Comparison of ENCODE assay signal across 28 cellular contexts in the genomic region with DNA sequence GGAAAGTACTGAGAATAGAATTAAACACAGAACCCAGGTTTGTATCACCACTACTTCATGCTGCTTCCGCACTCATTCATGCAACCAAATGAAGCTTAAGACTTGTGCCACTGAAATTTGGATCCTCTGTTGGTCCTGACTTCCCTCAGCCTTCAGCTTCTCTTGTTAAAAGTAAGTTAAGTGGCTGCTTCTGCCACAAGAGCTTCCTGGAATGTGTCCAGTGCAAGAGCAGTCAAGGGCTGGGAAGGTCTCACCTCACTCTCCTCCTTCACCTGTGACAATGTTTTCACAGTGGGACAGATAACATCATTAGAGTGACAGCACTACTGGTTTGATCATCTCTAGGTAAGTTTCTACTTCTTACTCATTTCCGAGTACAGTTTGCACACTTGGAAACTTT. TPM values are rescaled to one million over a fixed set of nuclear protein-coding genes. Genes with fewer than 3 reads are reported as not detected.
"Had no signal": no experiment of that assay in that cellular context is flagged by ENCODE, and none has a peak within 500 bp of the region (broad histone marks: within the 10 kb centered on the region; RNA-seq: fewer than 3 reads in every experiment).

No MANE protein-coding gene starts in this region.

- H3K27me3 ChIP-seq: colonic mucosa, right atrium auricular region, tibial artery had no signal

- H3K4me3 Mint-ChIP-seq: activated T-cell treated with anti-CD3 and anti-CD28 coated beads, Interleukin-2, amount 50 U/mL, for 72 hours; naive thymus-derived CD8-positive, alpha-beta T cell; neural crest cell; stimulated activated memory B cell treated with anti-CD40 and anti-IgM and Interleukin-4, amounts not matched to agents 10 μg/mL and 1 μg/mL and 100 μg/mL, for 72 hours had no signal

- ATAC-seq: activated naive CD4-positive, alpha-beta T cell treated with anti-CD3 and anti-CD28 coated beads, Interleukin-2, amount 50 U/mL, for 72 hours; activated T-cell treated with anti-CD3 and anti-CD28 coated beads, Interleukin-2, amount 50 U/mL, for 72 hours; heart right ventricle; left lobe of liver; naive thymus-derived CD8-positive, alpha-beta T cell; stimulated activated memory B cell treated with anti-CD40 and anti-IgM and Interleukin-4, amounts not matched to agents 10 μg/mL and 1 μg/mL and 100 μg/mL, for 72 hours had no signal

- H3K9ac ChIP-seq: parathyroid adenoma had no signal

- H3K9me3 ChIP-seq: colonic mucosa, esophagus squamous epithelium, heart right ventricle, right atrium auricular region, stomach, tibial artery had no signal

- H3K4me1 ChIP-seq: colonic mucosa, parathyroid adenoma, stomach had no signal

- H3K4me2 ChIP-seq: smooth muscle cell had no signal

- H3K36me3 Mint-ChIP-seq: naive thymus-derived CD8-positive, alpha-beta T cell; stimulated activated memory B cell treated with anti-CD40 and anti-IgM and Interleukin-4, amounts not matched to agents 10 μg/mL and 1 μg/mL and 100 μg/mL, for 72 hours had no signal

- H3K27ac Mint-ChIP-seq: activated naive CD4-positive, alpha-beta T cell treated with anti-CD3 and anti-CD28 coated beads, Interleukin-2, amount 50 U/mL, for 72 hours; activated T-cell treated with anti-CD3 and anti-CD28 coated beads, Interleukin-2, amount 50 U/mL, for 72 hours; naive thymus-derived CD8-positive, alpha-beta T cell; stimulated activated memory B cell treated with anti-CD40 and anti-IgM and Interleukin-4, amounts not matched to agents 10 μg/mL and 1 μg/mL and 100 μg/mL, for 72 hours had no signal

- H3K79me2 ChIP-seq: parathyroid adenoma had no signal

- H3K4me3 ChIP-seq: colonic mucosa, esophagus squamous epithelium, heart right ventricle, right atrium auricular region, smooth muscle cell, stomach, tibial artery had no signal

- H3K27ac ChIP-seq: colonic mucosa, epithelial cell of prostate, esophagus squamous epithelium, heart right ventricle, parathyroid adenoma, right atrium auricular region, stomach, tibial artery, VCaP had no signal

- H2AFZ ChIP-seq: parathyroid adenoma had no signal

- H3K36me3 ChIP-seq: colonic mucosa, esophagus squamous epithelium, heart right ventricle, right atrium auricular region, stomach, tibial artery had no signal

- H3K9me3 Mint-ChIP-seq: activated naive CD4-positive, alpha-beta T cell treated with anti-CD3 and anti-CD28 coated beads, Interleukin-2, amount 50 U/mL, for 72 hours; activated T-cell treated with anti-CD3 and anti-CD28 coated beads, Interleukin-2, amount 50 U/mL, for 72 hours; neural crest cell; stimulated activated memory B cell treated with anti-CD40 and anti-IgM and Interleukin-4, amounts not matched to agents 10 μg/mL and 1 μg/mL and 100 μg/mL, for 72 hours had no signal

- DNase-seq: activated CD4-positive, alpha-beta T cell treated with anti-CD3 and anti-CD28 coated beads for 4 hours; activated CD4-positive, alpha-beta T cell treated with anti-CD3 and anti-CD28 coated beads, Interleukin-2, amount 50 U/mL, for 4 hours; activated naive CD4-positive, alpha-beta T cell; activated T-cell treated with anti-CD3 and anti-CD28 coated beads for 4 hours; activated T-cell treated with anti-CD3 and anti-CD28 coated beads, Interleukin-2, amount 50 U/mL, for 72 hours; cerebellar nuclear complex; colonic mucosa; effector CD8-positive, alpha-beta T cell; esophagus squamous epithelium; foreskin melanocyte; heart right ventricle; kidney glomerular epithelial cell; naive thymus-derived CD8-positive, alpha-beta T cell; nucleus accumbens; stimulated activated CD4-positive, alpha-beta T cell treated with anti-CD3 and anti-CD28 coated beads, Interleukin-1b, Interleukin-23, amount 100 ng/mL, for 48 hours; stimulated activated CD4-positive, alpha-beta T cell treated with anti-CD3 and anti-CD28 coated beads, Interleukin-4, amount 100 ng/mL, for 4 hours; stimulated activated CD8-positive, alpha-beta memory T cell treated with anti-CD3 and anti-CD28 coated beads, Interleukin-4, amount 100 ng/mL, for 48 hours; stomach; tibial artery had no signal

- H3K4me1 Mint-ChIP-seq: naive thymus-derived CD8-positive, alpha-beta T cell; stimulated activated memory B cell treated with anti-CD40 and anti-IgM and Interleukin-4, amounts not matched to agents 10 μg/mL and 1 μg/mL and 100 μg/mL, for 72 hours had no signal

RNA-seq across cellular contexts. Expression of a gene that starts 7.9 kb away (rescaled TPM):
- total RNA-seq: activated naive CD4-positive, alpha-beta T cell treated with anti-CD3 and anti-CD28 coated beads, Interleukin-2, amount 50 U/mL, for 72 hours; activated T-cell treated with anti-CD3 and anti-CD28 coated beads, Interleukin-2, amount 50 U/mL, for 72 hours; naive thymus-derived CD8-positive, alpha-beta T cell had no signal
